Comparison of ENCODE assay signal across 1 cellular context in the genomic region with DNA sequence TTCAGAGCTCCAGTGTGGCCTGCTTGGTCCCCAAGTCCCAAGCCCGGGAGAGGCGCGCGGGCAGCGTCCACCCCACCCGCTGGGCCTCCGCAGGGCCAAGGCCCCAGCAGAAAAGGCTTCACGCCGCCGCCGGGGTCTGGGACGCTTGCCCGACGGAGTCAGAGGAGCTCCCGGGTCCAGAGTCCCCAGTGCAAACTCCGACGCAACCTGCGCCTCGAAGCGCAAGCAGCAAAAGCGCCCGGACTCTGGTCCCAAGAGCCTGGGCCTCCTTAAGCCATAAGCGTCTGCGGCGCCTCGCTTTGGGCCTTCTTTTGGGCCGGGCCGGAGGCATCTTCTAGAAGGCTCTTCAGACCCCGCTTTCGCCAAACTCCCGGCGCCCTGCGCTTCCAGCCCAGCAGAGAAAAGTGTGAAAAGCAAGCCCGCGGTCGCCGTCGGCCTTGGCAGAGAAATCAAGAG.
A peak's percentile ranks its signal among the peaks of the same experiment; 100 is the strongest.
TF ChIP-seq lines count a peak whose summit lies in the region.

No MANE protein-coding gene starts in this region.

TF ChIP-seq in K562, 482 proteins besides CTCF, POLR2A, EP300 and RAD21 (continued from another document and continues in another):
- TF ChIP-seq, protein P1, sequence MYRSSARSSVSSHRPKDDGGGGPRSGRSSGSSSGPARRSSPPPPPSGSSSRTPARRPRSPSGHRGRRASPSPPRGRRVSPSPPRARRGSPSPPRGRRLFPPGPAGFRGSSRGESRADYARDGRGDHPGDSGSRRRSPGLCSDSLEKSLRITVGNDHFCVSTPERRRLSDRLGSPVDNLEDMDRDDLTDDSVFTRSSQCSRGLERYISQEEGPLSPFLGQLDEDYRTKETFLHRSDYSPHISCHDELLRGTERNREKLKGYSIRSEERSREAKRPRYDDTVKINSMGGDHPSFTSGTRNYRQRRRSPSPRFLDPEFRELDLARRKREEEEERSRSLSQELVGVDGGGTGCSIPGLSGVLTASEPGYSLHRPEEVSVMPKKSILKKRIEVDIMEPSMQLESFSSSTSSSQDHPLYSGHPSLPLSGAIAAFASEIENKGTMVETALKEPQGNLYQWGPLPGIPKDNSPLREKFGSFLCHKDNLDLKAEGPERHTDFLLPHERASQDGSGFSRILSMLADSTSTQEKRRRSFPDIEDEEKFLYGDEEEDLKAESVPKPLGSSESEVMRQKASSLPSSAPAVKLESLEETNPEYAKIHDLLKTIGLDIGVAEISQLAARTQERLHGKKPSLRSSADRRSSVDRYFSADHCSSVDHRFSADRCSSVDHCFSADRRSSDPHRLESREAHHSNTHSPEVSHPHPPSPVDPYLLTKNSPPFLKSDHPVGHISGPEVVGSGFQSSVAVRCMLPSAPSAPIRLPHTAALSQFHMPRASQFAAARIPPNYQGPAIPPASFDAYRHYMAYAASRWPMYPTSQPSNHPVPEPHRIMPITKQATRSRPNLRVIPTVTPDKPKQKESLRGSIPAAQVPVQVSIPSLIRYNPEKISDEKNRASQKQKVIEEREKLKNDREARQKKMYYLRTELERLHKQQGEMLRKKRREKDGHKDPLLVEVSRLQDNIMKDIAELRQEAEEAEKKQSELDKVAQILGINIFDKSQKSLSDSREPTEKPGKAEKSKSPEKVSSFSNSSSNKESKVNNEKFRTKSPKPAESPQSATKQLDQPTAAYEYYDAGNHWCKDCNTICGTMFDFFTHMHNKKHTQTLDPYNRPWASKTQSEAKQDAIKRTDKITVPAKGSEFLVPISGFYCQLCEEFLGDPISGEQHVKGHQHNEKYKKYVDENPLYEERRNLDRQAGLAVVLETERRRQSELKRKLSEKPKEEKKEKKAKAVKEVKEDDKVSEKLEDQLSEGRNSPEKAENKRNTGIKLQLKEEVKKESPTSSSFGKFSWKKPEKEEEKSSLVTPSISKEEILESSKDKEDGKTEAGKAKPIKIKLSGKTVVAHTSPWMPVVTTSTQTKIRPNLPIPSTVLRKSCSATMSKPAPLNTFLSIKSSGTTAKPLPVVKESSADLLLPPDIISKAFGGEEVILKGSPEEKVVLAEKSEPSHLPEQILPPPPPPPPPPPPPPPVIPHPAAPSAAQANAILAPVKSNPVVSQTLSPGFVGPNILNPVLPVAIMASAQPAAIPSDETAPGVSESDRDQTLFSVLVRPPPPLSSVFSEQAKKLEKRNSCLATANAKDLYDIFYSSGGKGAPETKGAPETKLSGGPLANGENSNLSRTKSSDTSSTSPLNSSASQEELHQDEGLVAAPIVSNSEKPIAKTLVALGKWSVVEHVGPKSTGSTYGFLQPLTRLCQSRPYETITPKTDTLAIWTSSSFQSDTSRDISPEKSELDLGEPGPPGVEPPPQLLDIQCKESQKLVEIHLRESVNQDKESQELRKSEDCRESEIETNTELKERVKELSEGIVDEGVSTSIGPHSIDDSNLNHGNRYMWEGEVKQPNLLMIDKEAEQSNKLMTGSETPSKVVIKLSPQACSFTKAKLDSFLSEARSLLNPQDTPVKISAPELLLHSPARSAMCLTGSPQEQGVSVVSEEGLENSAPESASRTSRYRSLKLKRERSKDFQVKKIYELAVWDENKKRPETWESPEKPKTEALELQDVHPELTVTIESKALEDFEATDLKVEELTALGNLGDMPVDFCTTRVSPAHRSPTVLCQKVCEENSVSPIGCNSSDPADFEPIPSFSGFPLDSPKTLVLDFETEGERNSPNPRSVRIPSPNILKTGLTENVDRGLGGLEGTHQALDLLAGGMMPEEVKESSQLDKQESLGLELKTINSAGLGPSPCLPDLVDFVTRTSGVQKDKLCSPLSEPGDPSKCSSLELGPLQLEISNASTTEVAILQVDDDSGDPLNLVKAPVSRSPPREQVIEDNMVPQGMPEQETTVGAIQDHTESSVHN (IDR thresholded peaks at IDR 0.05; ENCODE audit: borderline replicate concordance in 1 of 2, low read depth in 1 of 2): no peak
- peak; percentile 61; the same call in 1 of the 2 replicates for TF ChIP-seq EP400 (IDR thresholded peaks at IDR 0.05)
- no peak for TF ChIP-seq KLF6 (CRISPR knock-in tag; IDR thresholded peaks at IDR 0.05; ENCODE audit: borderline replicate concordance)
- TF ChIP-seq HMGN3 (IDR thresholded peaks at IDR 0.05; ENCODE audit: borderline replicate concordance, extremely low read depth, insufficient read length, low read depth, low read length): peak; percentile 56
- no peak for TF ChIP-seq EZH2 (IDR thresholded peaks at IDR 0.05; ENCODE audit: borderline replicate concordance, low read depth, low read length)
- no peak for TF ChIP-seq CHCHD3 (CRISPR knock-in tag; IDR thresholded peaks at IDR 0.05)
- TF ChIP-seq, protein P2, sequence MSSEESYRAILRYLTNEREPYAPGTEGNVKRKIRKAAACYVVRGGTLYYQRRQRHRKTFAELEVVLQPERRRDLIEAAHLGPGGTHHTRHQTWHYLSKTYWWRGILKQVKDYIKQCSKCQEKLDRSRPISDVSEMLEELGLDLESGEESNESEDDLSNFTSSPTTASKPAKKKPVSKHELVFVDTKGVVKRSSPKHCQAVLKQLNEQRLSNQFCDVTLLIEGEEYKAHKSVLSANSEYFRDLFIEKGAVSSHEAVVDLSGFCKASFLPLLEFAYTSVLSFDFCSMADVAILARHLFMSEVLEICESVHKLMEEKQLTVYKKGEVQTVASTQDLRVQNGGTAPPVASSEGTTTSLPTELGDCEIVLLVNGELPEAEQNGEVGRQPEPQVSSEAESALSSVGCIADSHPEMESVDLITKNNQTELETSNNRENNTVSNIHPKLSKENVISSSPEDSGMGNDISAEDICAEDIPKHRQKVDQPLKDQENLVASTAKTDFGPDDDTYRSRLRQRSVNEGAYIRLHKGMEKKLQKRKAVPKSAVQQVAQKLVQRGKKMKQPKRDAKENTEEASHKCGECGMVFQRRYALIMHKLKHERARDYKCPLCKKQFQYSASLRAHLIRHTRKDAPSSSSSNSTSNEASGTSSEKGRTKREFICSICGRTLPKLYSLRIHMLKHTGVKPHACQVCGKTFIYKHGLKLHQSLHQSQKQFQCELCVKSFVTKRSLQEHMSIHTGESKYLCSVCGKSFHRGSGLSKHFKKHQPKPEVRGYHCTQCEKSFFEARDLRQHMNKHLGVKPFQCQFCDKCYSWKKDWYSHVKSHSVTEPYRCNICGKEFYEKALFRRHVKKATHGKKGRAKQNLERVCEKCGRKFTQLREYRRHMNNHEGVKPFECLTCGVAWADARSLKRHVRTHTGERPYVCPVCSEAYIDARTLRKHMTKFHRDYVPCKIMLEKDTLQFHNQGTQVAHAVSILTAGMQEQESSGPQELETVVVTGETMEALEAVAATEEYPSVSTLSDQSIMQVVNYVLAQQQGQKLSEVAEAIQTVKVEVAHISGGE (CRISPR knock-in tag; IDR thresholded peaks at IDR 0.05): 0 out of 6 replicates have a peak, but pooled peaks of 1 of the 3 experiments have one; percentile 3
- 0 out of 2 replicates have a peak, but pooled peaks have one; percentile 17 for TF ChIP-seq ZNF282 (CRISPR knock-in tag; IDR thresholded peaks at IDR 0.05)
- TF ChIP-seq BRF1 (IDR thresholded peaks at IDR 0.05; ENCODE audit: borderline replicate concordance, extremely low read depth, insufficient read length): no peak
- TF ChIP-seq, protein P3, sequence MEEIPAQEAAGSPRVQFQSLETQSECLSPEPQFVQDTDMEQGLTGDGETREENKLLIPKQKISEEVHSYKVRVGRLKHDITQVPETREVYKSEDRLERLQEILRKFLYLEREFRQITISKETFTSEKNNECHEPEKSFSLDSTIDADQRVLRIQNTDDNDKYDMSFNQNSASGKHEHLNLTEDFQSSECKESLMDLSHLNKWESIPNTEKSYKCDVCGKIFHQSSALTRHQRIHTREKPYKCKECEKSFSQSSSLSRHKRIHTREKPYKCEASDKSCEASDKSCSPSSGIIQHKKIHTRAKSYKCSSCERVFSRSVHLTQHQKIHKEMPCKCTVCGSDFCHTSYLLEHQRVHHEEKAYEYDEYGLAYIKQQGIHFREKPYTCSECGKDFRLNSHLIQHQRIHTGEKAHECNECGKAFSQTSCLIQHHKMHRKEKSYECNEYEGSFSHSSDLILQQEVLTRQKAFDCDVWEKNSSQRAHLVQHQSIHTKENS (CRISPR knock-in tag; IDR thresholded peaks at IDR 0.05): no peak
- TF ChIP-seq RCOR1 (IDR thresholded peaks at IDR 0.05; ENCODE audit: borderline replicate concordance in 1 of 2, low read depth in 2 of 2, low read length in 2 of 2): no peak
- TF ChIP-seq DMBX1 (CRISPR knock-in tag; IDR thresholded peaks at IDR 0.05; ENCODE audit: borderline replicate concordance): no peak
- TF ChIP-seq KDM1A (IDR thresholded peaks at IDR 0.05): no peak
- TF ChIP-seq CHD4 (IDR thresholded peaks at IDR 0.05; ENCODE audit: insufficient read depth, insufficient replicate concordance, low read depth, low read length, poor library complexity, severe bottlenecking): no peak
- TF ChIP-seq, protein P4, sequence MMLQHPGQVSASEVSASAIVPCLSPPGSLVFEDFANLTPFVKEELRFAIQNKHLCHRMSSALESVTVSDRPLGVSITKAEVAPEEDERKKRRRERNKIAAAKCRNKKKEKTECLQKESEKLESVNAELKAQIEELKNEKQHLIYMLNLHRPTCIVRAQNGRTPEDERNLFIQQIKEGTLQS (IDR thresholded peaks at IDR 0.05): no peak
- TF ChIP-seq, protein P4 (CRISPR knock-in tag; conservative IDR thresholded peaks at IDR 0.05): 0 out of 2 replicates have a peak, but pooled peaks have one; percentile 24
- TF ChIP-seq, protein P5, sequence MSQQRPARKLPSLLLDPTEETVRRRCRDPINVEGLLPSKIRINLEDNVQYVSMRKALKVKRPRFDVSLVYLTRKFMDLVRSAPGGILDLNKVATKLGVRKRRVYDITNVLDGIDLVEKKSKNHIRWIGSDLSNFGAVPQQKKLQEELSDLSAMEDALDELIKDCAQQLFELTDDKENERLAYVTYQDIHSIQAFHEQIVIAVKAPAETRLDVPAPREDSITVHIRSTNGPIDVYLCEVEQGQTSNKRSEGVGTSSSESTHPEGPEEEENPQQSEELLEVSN (IDR thresholded peaks at IDR 0.05; ENCODE audit: borderline replicate concordance in 1 of 2, extremely low read depth in 1 of 2, insufficient read depth in 1 of 2, insufficient read length in 1 of 2, low read depth in 1 of 2, low read length in 1 of 2, poor library complexity in 1 of 2, severe bottlenecking in 1 of 2): peak in 1 of 2 experiments; percentile 28
- peak; percentile 49; the same call in 1 of the 2 replicates for TF ChIP-seq BRD4 (IDR thresholded peaks at IDR 0.05)
- peak; percentile 46; the same call in 1 of the 2 replicates for TF ChIP-seq FOXK1 (CRISPR knock-in tag; IDR thresholded peaks at IDR 0.05; ENCODE audit: borderline replicate concordance)
- no peak for TF ChIP-seq GABPB1 (CRISPR knock-in tag; IDR thresholded peaks at IDR 0.05)
- TF ChIP-seq, protein P6, sequence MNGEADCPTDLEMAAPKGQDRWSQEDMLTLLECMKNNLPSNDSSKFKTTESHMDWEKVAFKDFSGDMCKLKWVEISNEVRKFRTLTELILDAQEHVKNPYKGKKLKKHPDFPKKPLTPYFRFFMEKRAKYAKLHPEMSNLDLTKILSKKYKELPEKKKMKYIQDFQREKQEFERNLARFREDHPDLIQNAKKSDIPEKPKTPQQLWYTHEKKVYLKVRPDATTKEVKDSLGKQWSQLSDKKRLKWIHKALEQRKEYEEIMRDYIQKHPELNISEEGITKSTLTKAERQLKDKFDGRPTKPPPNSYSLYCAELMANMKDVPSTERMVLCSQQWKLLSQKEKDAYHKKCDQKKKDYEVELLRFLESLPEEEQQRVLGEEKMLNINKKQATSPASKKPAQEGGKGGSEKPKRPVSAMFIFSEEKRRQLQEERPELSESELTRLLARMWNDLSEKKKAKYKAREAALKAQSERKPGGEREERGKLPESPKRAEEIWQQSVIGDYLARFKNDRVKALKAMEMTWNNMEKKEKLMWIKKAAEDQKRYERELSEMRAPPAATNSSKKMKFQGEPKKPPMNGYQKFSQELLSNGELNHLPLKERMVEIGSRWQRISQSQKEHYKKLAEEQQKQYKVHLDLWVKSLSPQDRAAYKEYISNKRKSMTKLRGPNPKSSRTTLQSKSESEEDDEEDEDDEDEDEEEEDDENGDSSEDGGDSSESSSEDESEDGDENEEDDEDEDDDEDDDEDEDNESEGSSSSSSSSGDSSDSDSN (IDR thresholded peaks at IDR 0.05; ENCODE audit: borderline replicate concordance in 1 of 2, low read depth in 2 of 2, low read length in 2 of 2): 0 out of 4 replicates have a peak, but pooled peaks of 1 of the 2 experiments have one; percentile 39
- TF ChIP-seq SP1 (CRISPR knock-in tag; IDR thresholded peaks at IDR 0.05): peak; percentile 12; the same call in 1 of the 2 replicates
- TF ChIP-seq ZFX (CRISPR knock-in tag; IDR thresholded peaks at IDR 0.05): peak; percentile 97
- no peak for TF ChIP-seq POLR2B (IDR thresholded peaks at IDR 0.05; ENCODE audit: low read depth, partially characterized antibody)
- TF ChIP-seq ZKSCAN3 (CRISPR knock-in tag; IDR thresholded peaks at IDR 0.05): no peak
- TF ChIP-seq NCOA6 (IDR thresholded peaks at IDR 0.05): peak; percentile 69
- TF ChIP-seq, protein P7, sequence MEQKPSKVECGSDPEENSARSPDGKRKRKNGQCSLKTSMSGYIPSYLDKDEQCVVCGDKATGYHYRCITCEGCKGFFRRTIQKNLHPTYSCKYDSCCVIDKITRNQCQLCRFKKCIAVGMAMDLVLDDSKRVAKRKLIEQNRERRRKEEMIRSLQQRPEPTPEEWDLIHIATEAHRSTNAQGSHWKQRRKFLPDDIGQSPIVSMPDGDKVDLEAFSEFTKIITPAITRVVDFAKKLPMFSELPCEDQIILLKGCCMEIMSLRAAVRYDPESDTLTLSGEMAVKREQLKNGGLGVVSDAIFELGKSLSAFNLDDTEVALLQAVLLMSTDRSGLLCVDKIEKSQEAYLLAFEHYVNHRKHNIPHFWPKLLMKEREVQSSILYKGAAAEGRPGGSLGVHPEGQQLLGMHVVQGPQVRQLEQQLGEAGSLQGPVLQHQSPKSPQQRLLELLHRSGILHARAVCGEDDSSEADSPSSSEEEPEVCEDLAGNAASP (IDR thresholded peaks at IDR 0.05): no peak
- TF ChIP-seq FOXA1 (IDR thresholded peaks at IDR 0.05; ENCODE audit: borderline replicate concordance): no peak
- peak; percentile 68; the same call in 1 of the 2 replicates for TF ChIP-seq NFRKB (IDR thresholded peaks at IDR 0.05; ENCODE audit: low read depth)
- TF ChIP-seq DPF2 (IDR thresholded peaks at IDR 0.05): no peak
- peak; percentile 59; the same call in 1 of the 2 replicates for TF ChIP-seq NR3C1 (CRISPR knock-in tag; IDR thresholded peaks at IDR 0.05)
- TF ChIP-seq CBX2 (IDR thresholded peaks at IDR 0.05; ENCODE audit: insufficient read depth, low read length, poor library complexity, severe bottlenecking): no peak
- TF ChIP-seq JUND (IDR thresholded peaks at IDR 0.05; ENCODE audit: borderline replicate concordance, low read depth, low read length): no peak
- TF ChIP-seq JUND (tag; IDR thresholded peaks at IDR 0.05; ENCODE audit: borderline replicate concordance, low read depth, low read length): no peak
- peak; percentile 55 for TF ChIP-seq PHF8 (IDR thresholded peaks at IDR 0.05; ENCODE audit: borderline replicate concordance, low read length)
- no peak for TF ChIP-seq ZNF695 (CRISPR knock-in tag; IDR thresholded peaks at IDR 0.05)
- TF ChIP-seq SMAD2 (IDR thresholded peaks at IDR 0.05; ENCODE audit: low read depth, low read length): no peak
- TF ChIP-seq CCNT2 (IDR thresholded peaks at IDR 0.05; ENCODE audit: borderline replicate concordance, extremely low read depth, insufficient read length, low read depth, low read length): peak; percentile 50
- peak; percentile 31 for TF ChIP-seq RBBP5 (IDR thresholded peaks at IDR 0.05; ENCODE audit: borderline replicate concordance, insufficient read depth, low read length, poor library complexity, severe bottlenecking)
- TF ChIP-seq ZFP30 (CRISPR knock-in tag; IDR thresholded peaks at IDR 0.05; ENCODE audit: borderline replicate concordance): no peak
- TF ChIP-seq HDAC3 (IDR thresholded peaks at IDR 0.05; ENCODE audit: borderline replicate concordance, partially characterized antibody): no peak
